In the genomic region with DNA sequence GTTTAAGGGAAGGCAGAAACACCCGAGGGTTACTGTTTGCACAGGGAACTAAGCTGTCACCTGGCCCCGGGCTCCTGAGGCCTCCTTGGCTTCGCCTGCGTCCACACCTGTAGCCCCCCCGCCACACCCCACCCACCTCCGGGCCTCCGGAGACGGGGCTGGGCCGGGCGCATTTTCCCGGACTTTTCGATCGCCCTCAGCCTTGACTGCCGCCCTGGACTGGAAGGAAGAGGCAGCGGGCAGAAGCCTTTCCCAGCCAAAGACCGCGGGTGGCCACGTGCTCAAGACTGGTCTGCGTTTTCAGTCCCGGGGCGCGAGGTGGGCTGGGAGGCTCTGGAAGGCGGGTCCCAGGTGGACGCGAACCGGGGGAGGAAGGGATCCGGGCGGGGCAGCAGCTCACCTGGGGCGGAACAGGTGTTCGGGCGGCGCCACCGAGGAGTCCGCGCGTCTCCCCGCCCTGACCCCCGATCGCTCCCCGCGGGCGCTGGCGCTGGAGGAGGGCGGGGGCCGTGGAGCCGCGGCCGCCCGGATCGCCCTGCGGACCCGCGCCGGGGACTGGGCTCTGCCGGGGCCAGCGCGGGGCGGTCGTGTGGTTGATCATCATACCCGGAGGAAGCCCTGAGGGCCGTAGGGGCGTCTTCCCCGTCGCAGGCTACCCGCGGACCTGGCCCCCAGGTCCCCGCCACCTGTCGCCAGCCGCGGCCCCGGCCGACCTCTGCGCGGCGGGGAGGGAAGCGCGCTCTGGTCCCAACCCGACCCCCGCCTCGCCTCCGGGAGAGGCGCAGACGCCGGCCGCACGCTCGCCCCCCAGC, we compare ENCODE assay signal across 8 cellular contexts. TPM values are rescaled to one million over a fixed set of nuclear protein-coding genes. Genes with fewer than 3 reads are reported as not detected.
DNase-seq lines count a peak whose midpoint lies in the region; ATAC-seq, FAIRE-seq and TF ChIP-seq lines count a peak whose summit lies in the region.

No MANE protein-coding gene starts in this region.

- POLR2A ChIA-PET in AG04449 (lab: Yijun Ruan, JAX), result interaction anchor here (1.2 to 1.3 kb wide), 2 partner anchors 565 to 1258 kb away, joined by 3 to 7 read pairs; no protein-coding TSS in a partner anchor

- FAIRE-seq in GM19239 (lab: Jason Lieb, UNC), result no peak

- CTCF ChIA-PET in AG04449 (lab: Yijun Ruan, JAX), result interaction anchor here (0.9 to 1.6 kb wide), 5 partner anchors 11 to 1588 kb away, joined by 3 to 18 read pairs (median 3); no protein-coding TSS in a partner anchor

- peak overlapping the region; percentile 92 for H3K4me3 ChIP-seq in AG04449 (ENCODE audit: low read depth, low read length)

- no peak for TF ChIP-seq CTCF in AG04449 (IDR thresholded peaks at IDR 0.05; ENCODE audit: insufficient read depth, low read length, missing control alignments)

- ATAC-seq in GM19035 (IDR thresholded peaks at IDR 0.05; ENCODE audit: unreplicated experiment), result peak; percentile 3

- no peak for DNase-seq in AG04449 (ENCODE audit: low read depth, low spot score)
- peak; percentile 63 for DNase-seq in NCI-H2029 (lab: John Stamatoyannopoulos, UW)
- DNase-seq in activated CD4-positive, alpha-beta T cell treated with anti-CD3 and anti-CD28 coated beads for 4 hours, result peak; percentile 35 to 47
- peak; percentile 28 for DNase-seq in dermis blood vessel endothelial cell
- peak; percentile 17 to 33 for DNase-seq in lung microvascular endothelial cell (ENCODE audit: low read depth in 2 of 2)
- DNase-seq in stimulated activated CD8-positive, alpha-beta memory T cell treated with anti-CD3 and anti-CD28 coated beads, Interleukin-15, amount 100 ng/mL, for 24 hours (ENCODE audit: low read depth), result peak; percentile 33
- no peak for DNase-seq in GM19239 (ENCODE audit: insufficient read length, low spot score)

RNA-seq across cellular contexts. Expression of gene ID2, which starts 3.2 kb away (rescaled TPM):
- total RNA-seq in dermis blood vessel endothelial cell (31.4 and 68.2 TPM in 2 replicates), lung microvascular endothelial cell (28.1 and 141 TPM in 2 replicates)

Comparison
In these comparisons a context has a peak if more than half of its experiments do, and no peak if none do; other contexts are left out.
1. DNase-seq: peak in NCI-H2029 (single experiment), activated CD4-positive, alpha-beta T cell treated with anti-CD3 and anti-CD28 coated beads for 4 hours (2 of 2), dermis blood vessel endothelial cell (single experiment), lung microvascular endothelial cell (2 of 2) and stimulated activated CD8-positive, alpha-beta memory T cell treated with anti-CD3 and anti-CD28 coated beads, Interleukin-15, amount 100 ng/mL, for 24 hours (single experiment); none in AG04449 (single experiment) and GM19239 (single experiment).